ENCODE assay signal across 10 cellular contexts in the genomic region with DNA sequence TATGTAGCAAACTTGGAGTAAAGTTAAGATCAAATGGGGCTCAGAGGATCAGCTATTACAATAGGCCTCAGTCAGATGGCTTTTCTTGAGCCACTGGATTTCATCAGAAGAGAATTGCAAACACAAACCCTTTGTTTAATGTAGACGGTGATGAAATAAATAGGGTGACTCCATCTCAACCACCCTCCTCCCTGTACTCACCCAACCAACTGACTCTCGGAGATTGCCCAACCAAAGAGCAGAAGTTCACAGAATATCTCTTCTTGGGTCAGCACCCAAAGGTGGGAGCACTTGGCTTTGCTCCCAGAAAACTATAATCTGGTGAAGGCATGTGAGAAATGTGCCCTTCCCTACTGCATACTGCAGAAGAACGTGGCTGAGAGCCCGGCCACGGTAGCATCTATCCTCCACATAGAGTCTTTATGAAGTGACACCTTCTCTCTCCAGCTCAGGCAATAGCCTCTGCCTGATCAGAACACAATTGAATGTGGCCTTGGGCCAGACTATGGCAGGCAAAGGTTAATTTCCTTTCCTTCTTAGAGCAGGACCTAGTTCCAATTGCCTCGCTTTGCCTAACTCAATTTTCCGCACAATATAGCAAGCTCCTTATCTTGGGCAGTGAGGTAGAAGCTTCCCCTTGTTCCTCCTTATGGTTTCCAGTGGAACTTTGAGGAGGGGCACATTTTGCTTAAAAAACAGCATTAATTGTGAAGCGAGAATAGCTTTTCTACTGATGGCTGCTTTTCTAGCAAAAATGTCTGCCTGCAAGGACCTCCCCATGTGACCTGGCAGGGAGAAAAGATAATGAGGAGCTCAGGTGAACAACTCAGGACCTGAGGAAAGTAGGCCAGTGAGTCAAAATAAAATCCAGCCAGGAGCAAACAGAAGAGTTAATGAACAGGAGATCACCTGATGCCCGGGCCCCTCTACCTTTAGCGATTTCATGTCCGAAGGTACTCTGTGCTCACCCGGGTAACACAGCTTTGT.
A peak's percentile ranks its signal among the peaks of the same experiment; 100 is the strongest.
DNase-seq lines count a peak whose midpoint lies in the region; ATAC-seq, FAIRE-seq and TF ChIP-seq lines count a peak whose summit lies in the region.
"Had no signal": no experiment of that assay in that cellular context is flagged by ENCODE, and none has a peak within 500 bp of the region (broad histone marks: within the 10 kb centered on the region; RNA-seq: fewer than 3 reads in every experiment).

No MANE protein-coding gene starts in this region.

- H3K4me1 Mint-ChIP-seq in Calu3 (ENCODE audit: low read depth, unreplicated experiment): peaks cover 52% of the 10 kb centered on the region

- H3K27me3 ChIP-seq in RWPE2 (ENCODE audit: insufficient read depth, poor library complexity, severe bottlenecking) (no peaks in the 10 kb centered on the region), pancreas (no peaks in the 10 kb centered on the region)

- 79 to 82% methylated on average over 12 of the region's 12 CpGs for WGBS in pancreas, 2 donors

- no peak for FAIRE-seq in pancreas (lab: Jason Lieb, UNC)

- peaks cover 20% of the 10 kb centered on the region for H3K36me3 Mint-ChIP-seq in Calu3 (ENCODE audit: insufficient read depth, unreplicated experiment)

- H3K27ac ChIP-seq in RWPE2 (ENCODE audit: poor library complexity, severe bottlenecking): peak overlapping the region; percentile 92
- peak overlapping the region in 2 of 4 donors; percentile 27 to 42 for H3K27ac ChIP-seq in pancreas

- intact Hi-C loops in Calu3 (cut with micrococcal nuclease; ENCODE audit: unreplicated experiment) (no loop called here), pancreas (cut with DNase I) (no loop called here)

- H3K27me3 Mint-ChIP-seq in Calu3 (ENCODE audit: unreplicated experiment): no peaks in the 10 kb centered on the region

- H3K27ac Mint-ChIP-seq in Calu3 (ENCODE audit: unreplicated experiment): peak overlapping the region; percentile 100
- H3K27ac Mint-ChIP-seq: activated T-helper 2 cell treated with anti-CD3 and anti-CD28 coated beads, Interferon-gamma antibody, Interleukin-2, Interleukin-4, amounts not matched to agents 10 μg/mL and 5 μg/mL and 100 μg/mL, durations not matched to agents 14 hours and 24 hours and 36 hours had no signal

- H3K4me1 ChIP-seq in RWPE2 (ENCODE audit: insufficient read depth, poor library complexity, severe bottlenecking) (peaks cover 44% of the 10 kb centered on the region), pancreas (peaks cover 3 to 8% (median 6%) of the 10 kb centered on the region in 3 donors)

- no peaks in the 10 kb centered on the region for H3K9me3 Mint-ChIP-seq in Calu3 (ENCODE audit: low read depth, unreplicated experiment)
- H3K9me3 Mint-ChIP-seq: activated T-helper 2 cell treated with anti-CD3 and anti-CD28 coated beads, Interferon-gamma antibody, Interleukin-2, Interleukin-4, amounts not matched to agents 10 μg/mL and 5 μg/mL and 100 μg/mL, durations not matched to agents 14 hours and 24 hours and 36 hours had no signal

- DNase-seq in Calu3 (peak; percentile 80), RWPE2 (ENCODE audit: low spot score) (peak; percentile 84), fibroblast of mammary gland (ENCODE audit: low read depth) (peak; percentile 79), pancreas (peak in 3 of 6 donors; percentile 22 to 48 (median 30)), DMS114 treated with DMSO at 0.1 percent for 48 hours (lab: John Stamatoyannopoulos, UW; ENCODE audit: unreplicated experiment) (no peak)
- no peak for DNase-seq in activated naive CD4-positive, alpha-beta T cell treated with anti-CD3 and anti-CD28 coated beads, Interleukin-2, amount 50 U/mL, for 16 hours
- no peak for DNase-seq in stimulated activated CD4-positive, alpha-beta T cell treated with anti-CD3 and anti-CD28 coated beads, Interleukin-2, amount 100 ng/mL, for 24 hours
- DNase-seq: NCI-H69 had no signal

- H3K36me3 ChIP-seq in RWPE2 (ENCODE audit: low read depth) (no peaks in the 10 kb centered on the region), pancreas (no peaks in the 10 kb centered on the region)

- ATAC-seq in RWPE2 (ENCODE audit: low read depth): peak; percentile 91
- ATAC-seq in pancreas: peak; percentile 50 to 83 (median 70)
- ATAC-seq in HG03565 (IDR thresholded peaks at IDR 0.05; ENCODE audit: unreplicated experiment): no peak

- no peak for TF ChIP-seq CTCF in Calu3 (IDR thresholded peaks at IDR 0.05; ENCODE audit: unreplicated experiment)
- no peak for TF ChIP-seq CTCF in RWPE2 (IDR thresholded peaks at IDR 0.05; ENCODE audit: poor library complexity, severe bottlenecking)
- TF ChIP-seq CTCF in fibroblast of mammary gland (conservative IDR thresholded peaks at IDR 0.05; ENCODE audit: control insufficient read depth, insufficient read depth, low read depth, low read length): no peak
- TF ChIP-seq CTCF in pancreas (IDR thresholded peaks at IDR 0.05): no peak

- CTCF ChIA-PET in Calu3 (lab: Charles Lee): interaction anchor here (1.0 to 2.7 kb wide), 3 partner anchors 10 to 167 kb away, joined by 4 to 8 read pairs (median 5); a partner anchor contains a TSS

- H3K9me3 ChIP-seq in RWPE2 (ENCODE audit: severe bottlenecking) (no peaks in the 10 kb centered on the region), pancreas (no peaks in the 10 kb centered on the region)

- H3K4me3 ChIP-seq in RWPE2 (ENCODE audit: severe bottlenecking) (no peak overlapping the region), fibroblast of mammary gland (ENCODE audit: control insufficient read depth, low read depth, low read length) (no peak overlapping the region), pancreas (no peak overlapping the region)

- H3K4me3 Mint-ChIP-seq in Calu3 (ENCODE audit: low read depth, unreplicated experiment): peak overlapping the region; percentile 54

- no TSS peak for BruUV-seq in Calu3 (replicated peaks; lab: Mats Ljungman, UMichigan)

Comparison
In these comparisons a context has a peak if more than half of its experiments do, and no peak if none do; other contexts are left out.
1. DNase-seq: peak in Calu3 (single experiment), RWPE2 (single experiment) and fibroblast of mammary gland (single experiment); none in activated naive CD4-positive, alpha-beta T cell treated with anti-CD3 and anti-CD28 coated beads, Interleukin-2, amount 50 U/mL, for 16 hours (single experiment), stimulated activated CD4-positive, alpha-beta T cell treated with anti-CD3 and anti-CD28 coated beads, Interleukin-2, amount 100 ng/mL, for 24 hours (0 of 2) and DMS114 treated with DMSO at 0.1 percent for 48 hours (single experiment).